ENCODE assay signal across 13 cellular contexts in the genomic region with DNA sequence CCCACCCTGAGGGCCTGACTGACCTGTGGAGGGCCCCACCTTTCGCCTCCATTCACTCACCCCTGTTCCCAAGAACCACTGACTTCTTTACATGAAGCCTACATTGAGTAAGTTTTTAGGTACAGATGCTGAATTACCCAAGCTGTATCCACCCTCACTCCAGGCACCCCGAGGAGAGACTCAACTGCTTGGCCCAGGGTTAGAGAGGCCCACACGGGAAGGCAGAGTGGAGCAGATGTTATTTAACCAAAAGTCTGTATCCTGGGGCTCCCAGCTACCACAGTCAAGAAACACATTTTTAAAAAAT.
A peak's percentile ranks its signal among the peaks of the same experiment; 100 is the strongest.
DNase-seq lines count a peak whose midpoint lies in the region; ATAC-seq and TF ChIP-seq lines count a peak whose summit lies in the region.
"Had no signal": no experiment of that assay in that cellular context is flagged by ENCODE, and none has a peak within 500 bp of the region (broad histone marks: within the 10 kb centered on the region; RNA-seq: fewer than 3 reads in every experiment).

No MANE protein-coding gene starts in this region.

- H3K27ac Mint-ChIP-seq in CD4-positive, alpha-beta T cell: peak overlapping the region; percentile 98
- peak overlapping the region; percentile 88 for H3K27ac Mint-ChIP-seq in activated naive CD8-positive, alpha-beta T cell treated with anti-CD3 and anti-CD28 coated beads for 36 hours
- peak overlapping the region; percentile 81 to 98 (median 96) for H3K27ac Mint-ChIP-seq in naive thymus-derived CD8-positive, alpha-beta T cell
- no peak overlapping the region for H3K27ac Mint-ChIP-seq in type B pancreatic cell

- peaks cover 96% of the 10 kb centered on the region for H3K4me1 Mint-ChIP-seq in CD4-positive, alpha-beta T cell (ENCODE audit: low read depth)
- peaks cover 81% of the 10 kb centered on the region for H3K4me1 Mint-ChIP-seq in activated naive CD8-positive, alpha-beta T cell treated with anti-CD3 and anti-CD28 coated beads for 36 hours
- H3K4me1 Mint-ChIP-seq in naive thymus-derived CD8-positive, alpha-beta T cell: peaks cover 42 to 97% (median 94%) of the 10 kb centered on the region in 4 donors
- peaks cover 52% of the 10 kb centered on the region for H3K4me1 Mint-ChIP-seq in type B pancreatic cell (ENCODE audit: unreplicated experiment)

- H3K27me3 Mint-ChIP-seq in CD4-positive, alpha-beta T cell: no peaks in the 10 kb centered on the region
- no peaks in the 10 kb centered on the region for H3K27me3 Mint-ChIP-seq in activated naive CD8-positive, alpha-beta T cell treated with anti-CD3 and anti-CD28 coated beads for 36 hours
- H3K27me3 Mint-ChIP-seq in naive thymus-derived CD8-positive, alpha-beta T cell: no peaks in the 10 kb centered on the region
- no peaks in the 10 kb centered on the region for H3K27me3 Mint-ChIP-seq in type B pancreatic cell

- DNase-seq in CD4-positive, alpha-beta T cell: no peak
- DNase-seq in activated naive CD8-positive, alpha-beta T cell treated with anti-CD3 and anti-CD28 coated beads for 36 hours: no peak
- no peak for DNase-seq in naive thymus-derived CD8-positive, alpha-beta T cell
- DNase-seq in RKO (ENCODE audit: low spot score): no peak
- DNase-seq in type B pancreatic cell (ENCODE audit: extremely low spot score, unreplicated experiment): no peak
- DNase-seq: Calu3, NCI-H1105 treated with DMSO at 0.1 percent for 48 hours, NCI-H524 had no signal

- no peaks in the 10 kb centered on the region for H3K27me3 ChIP-seq in CD4-positive, alpha-beta T cell (ENCODE audit: control insufficient read depth, insufficient read depth, low read length)
- H3K27me3 ChIP-seq: breast epithelium, left lung, thyroid gland had no signal

- intact Hi-C loops in CD4-positive, alpha-beta T cell (cut with DNase I, micrococcal nuclease): loop anchor here (1.0 to 10.0 kb wide), 7 partner anchors 18 to 882 kb away; no protein-coding TSS in a partner anchor

- H3K4me3 Mint-ChIP-seq in CD4-positive, alpha-beta T cell: peak overlapping the region; percentile 76
- peak overlapping the region; percentile 5 for H3K4me3 Mint-ChIP-seq in activated naive CD8-positive, alpha-beta T cell treated with anti-CD3 and anti-CD28 coated beads for 36 hours
- peak overlapping the region; percentile 55 to 82 (median 77) for H3K4me3 Mint-ChIP-seq in naive thymus-derived CD8-positive, alpha-beta T cell
- no peak overlapping the region for H3K4me3 Mint-ChIP-seq in type B pancreatic cell

- POLR2A ChIA-PET in CD4-positive, alpha-beta T cell (lab: Charles Lee): interaction anchor here (0.6 to 2.6 kb wide), 16 partner anchors 10 to 506 kb away, joined by 3 to 26 read pairs (median 6); a partner anchor contains a TSS
- POLR2A ChIA-PET in naive thymus-derived CD8-positive, alpha-beta T cell (lab: Charles Lee): interaction anchor here (0.6 to 2.5 kb wide), 15 partner anchors 9 to 294 kb away, joined by 3 to 37 read pairs (median 5); a partner anchor contains a TSS

- no peaks in the 10 kb centered on the region for H3K9me3 Mint-ChIP-seq in CD4-positive, alpha-beta T cell
- no peaks in the 10 kb centered on the region for H3K9me3 Mint-ChIP-seq in activated naive CD8-positive, alpha-beta T cell treated with anti-CD3 and anti-CD28 coated beads for 36 hours
- no peaks in the 10 kb centered on the region for H3K9me3 Mint-ChIP-seq in naive thymus-derived CD8-positive, alpha-beta T cell
- no peaks in the 10 kb centered on the region for H3K9me3 Mint-ChIP-seq in type B pancreatic cell

- H3K36me3 Mint-ChIP-seq in CD4-positive, alpha-beta T cell (ENCODE audit: low read depth): peaks cover 85% of the 10 kb centered on the region
- peaks cover 56% of the 10 kb centered on the region for H3K36me3 Mint-ChIP-seq in activated naive CD8-positive, alpha-beta T cell treated with anti-CD3 and anti-CD28 coated beads for 36 hours
- peaks cover 0 to 59% (median 10%) of the 10 kb centered on the region in 3 donors for H3K36me3 Mint-ChIP-seq in naive thymus-derived CD8-positive, alpha-beta T cell
- H3K36me3 Mint-ChIP-seq in type B pancreatic cell: peaks cover 26% of the 10 kb centered on the region

- no peak for TF ChIP-seq CTCF in CD4-positive, alpha-beta T cell (IDR thresholded peaks at IDR 0.05)
- no peak for TF ChIP-seq CTCF in type B pancreatic cell (conservative IDR thresholded peaks at IDR 0.05)

- no peaks in the 10 kb centered on the region for H3K9me3 ChIP-seq in CD4-positive, alpha-beta T cell (ENCODE audit: control insufficient read depth, low read length)
- H3K9me3 ChIP-seq: breast epithelium, left lung, thyroid gland had no signal

- no peak for ATAC-seq in CD4-positive, alpha-beta T cell (ENCODE audit: poor library complexity)
- ATAC-seq in GM21723 (IDR thresholded peaks at IDR 0.05; ENCODE audit: unreplicated experiment) (peak; percentile 13), HG03432 (IDR thresholded peaks at IDR 0.05; ENCODE audit: unreplicated experiment) (no peak)
- ATAC-seq in naive thymus-derived CD8-positive, alpha-beta T cell: peak; percentile 7 to 18

- CTCF ChIA-PET in CD4-positive, alpha-beta T cell (lab: Charles Lee): interaction anchor here (0.8 to 2.7 kb wide), 10 partner anchors 11 to 294 kb away, joined by 3 to 18 read pairs (median 7); a partner anchor contains a TSS

- H3K27ac ChIP-seq in CD4-positive, alpha-beta T cell (ENCODE audit: low read depth, low read length): peak overlapping the region; percentile 57

Comparison
In these comparisons a context has a peak if more than half of its experiments do, and no peak if none do; other contexts are left out.
1. ATAC-seq: peak in GM21723 (single experiment) and naive thymus-derived CD8-positive, alpha-beta T cell (2 of 2); none in CD4-positive, alpha-beta T cell (single experiment) and HG03432 (single experiment).